Comparison of ENCODE assay signal across 8 cellular contexts in the genomic region with DNA sequence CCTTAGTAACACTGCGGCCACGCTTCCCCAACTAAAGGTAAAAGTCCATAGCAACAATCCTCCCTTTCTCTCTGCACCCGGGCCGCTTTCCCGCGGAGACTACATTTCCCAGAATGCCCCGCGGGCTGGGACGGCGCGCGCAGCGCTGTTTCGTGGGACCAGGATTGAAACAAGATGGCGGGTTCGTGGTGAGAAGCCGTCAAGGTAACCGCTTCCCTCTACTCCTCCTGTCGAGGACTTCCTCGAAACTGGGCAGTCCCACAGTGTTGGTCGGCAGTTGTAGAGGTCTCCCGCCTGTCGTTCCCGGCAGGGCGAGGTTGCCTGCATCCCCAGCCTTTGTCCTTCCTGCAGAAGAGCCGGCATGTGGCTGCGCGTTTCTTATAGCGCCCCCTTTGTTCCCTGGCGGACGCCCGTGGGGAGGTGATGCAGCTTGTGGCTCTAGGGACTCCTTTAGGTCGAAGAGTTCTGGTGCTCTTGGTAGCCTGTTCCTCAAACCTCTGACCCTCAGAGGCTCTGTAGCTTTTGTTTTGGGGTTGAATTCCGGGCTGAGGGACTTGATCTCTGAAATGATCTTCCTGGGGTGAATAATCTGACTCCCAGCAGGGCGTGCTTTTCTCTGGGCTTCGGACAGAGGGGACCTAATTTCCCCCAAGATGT. TPM values are rescaled to one million over a fixed set of nuclear protein-coding genes. Genes with fewer than 3 reads are reported as not detected.
DNase-seq lines count a peak whose midpoint lies in the region; ATAC-seq and TF ChIP-seq lines count a peak whose summit lies in the region.

TSS of gene MRPL42 (plus strand) at position 164 of the 657 bp plus-strand sequence. CDS start 1,772 bp downstream, outside the sequence.

- TF ChIP-seq CTCF in OCI-LY7 (conservative IDR thresholded peaks at IDR 0.05; ENCODE audit: low read length): peak; percentile 86
- peak; percentile 78 for TF ChIP-seq CTCF in epithelial cell of esophagus (IDR thresholded peaks at IDR 0.05; ENCODE audit: insufficient read depth, low read depth, low read length, missing control alignments)
- TF ChIP-seq CTCF in mucosa of descending colon (IDR thresholded peaks at IDR 0.05): peak; percentile 64

- no TSS peak for BruUV-seq in OCI-LY7 (replicated peaks; lab: Mats Ljungman, UMichigan)

- H3K27ac ChIP-seq in OCI-LY7 (ENCODE audit: low read depth, low read length, poor library complexity, severe bottlenecking): peak within 1 kb of the TSS; percentile 45

- peak within 1 kb of the TSS; percentile 82 for H2AFZ ChIP-seq in OCI-LY7 (ENCODE audit: low read length)

- CTCF ChIA-PET in OCI-LY7 (lab: Charles Lee; ENCODE audit: unreplicated experiment): interaction anchor here (0.6 to 1.0 kb wide), 3 partner anchors 11 to 956 kb away, joined by 3 read pairs; no protein-coding TSS in a partner anchor

- POLR2A ChIA-PET in OCI-LY7 (lab: Charles Lee): interaction anchor here (0.6 to 2.1 kb wide), 8 partner anchors 9 to 886 kb away, joined by 3 to 7 read pairs (median 3); partner anchors contain the start of gene CRADD

- DNase-seq in DMS114 treated with DMSO at 0.1 percent for 48 hours (lab: John Stamatoyannopoulos, UW; ENCODE audit: unreplicated experiment): peak; percentile 87
- peak; percentile 67 for DNase-seq in HuH-7 (ENCODE audit: low spot score)
- peak; percentile 92 for DNase-seq in OCI-LY7 (ENCODE audit: low spot score)
- peak; percentile 93 for DNase-seq in activated T-cell treated with anti-CD3 and anti-CD28 coated beads for 1 hour (ENCODE audit: low read depth)
- DNase-seq in epithelial cell of esophagus (ENCODE audit: low read depth): peak; percentile 88
- DNase-seq in mucosa of descending colon: peak; percentile 92 to 98 (median 96)
- peak; percentile 87 for DNase-seq in stimulated activated CD8-positive, alpha-beta memory T cell treated with anti-CD3 and anti-CD28 coated beads, Interleukin-4, amount 100 ng/mL, for 24 hours (ENCODE audit: low read depth)

- ATAC-seq in GM21515 (IDR thresholded peaks at IDR 0.05; ENCODE audit: unreplicated experiment) (peak; percentile 84), mucosa of descending colon (peak; percentile 98)

- intact Hi-C loops in OCI-LY7 (cut with micrococcal nuclease; ENCODE audit: unreplicated experiment) (loop anchor here (1.0 kb wide), 1 partner anchor 25 kb away; no protein-coding TSS in a partner anchor), mucosa of descending colon (cut with DNase I, micrococcal nuclease) (no loop called here)

- peak within 1 kb of the TSS; percentile 92 for H3K4me2 ChIP-seq in OCI-LY7 (ENCODE audit: low read length)

- H3K36me3 ChIP-seq in OCI-LY7 (ENCODE audit: insufficient read depth, low read length) (peaks cover 31% of the 10 kb centered on the region), mucosa of descending colon (ENCODE audit: low read depth) (no peaks in the 10 kb centered on the region)

- no peaks in the 10 kb centered on the region for H4K20me1 ChIP-seq in OCI-LY7 (ENCODE audit: insufficient read depth, low read length)

- H3K4me3 ChIP-seq in OCI-LY7 (ENCODE audit: low read depth, low read length, poor library complexity, severe bottlenecking) (peak within 1 kb of the TSS; percentile 81), epithelial cell of esophagus (ENCODE audit: low read length) (peak within 1 kb of the TSS; percentile 95), mucosa of descending colon (peak within 1 kb of the TSS; percentile 31)

- peaks cover 29% of the 10 kb centered on the region; the same call in 1 of the 2 replicates for H3K79me2 ChIP-seq in OCI-LY7 (ENCODE audit: insufficient read depth, low read depth, low read length)

- H3K4me1 ChIP-seq in OCI-LY7 (ENCODE audit: insufficient read depth, low read length, poor library complexity, severe bottlenecking) (peaks cover 12% of the 10 kb centered on the region), mucosa of descending colon (ENCODE audit: low read depth) (peaks cover 14% of the 10 kb centered on the region)

- H3K9me3 ChIP-seq in OCI-LY7 (ENCODE audit: low read length) (no peaks in the 10 kb centered on the region), mucosa of descending colon (no peaks in the 10 kb centered on the region)

- no peaks in the 10 kb centered on the region for H3K9me2 ChIP-seq in OCI-LY7 (ENCODE audit: insufficient read depth, low read length)

RNA-seq across cellular contexts. Expression of gene MRPL42, which starts in this region (rescaled TPM):
- total RNA-seq in OCI-LY7 (2014; rRNA removed; shearing (Covaris generic)): 51.3 and 57.1 TPM in 2 replicates
- total RNA-seq in OCI-LY7 (2022) (61.6 and 64.0 TPM in 2 replicates), mucosa of descending colon (10 to 100 TPM; 51.3 to 62.4 (median 61.5) TPM)

Comparison
In these comparisons a context has a peak if more than half of its experiments do, and no peak if none do; other contexts are left out.
1. Peak in every context shown above with its lines: DNase-seq, ATAC-seq, H3K4me3 ChIP-seq and H3K27ac ChIP-seq.
2. H3K4me3 ChIP-seq: peak in every context shown above with its lines; median percentile 95 in epithelial cell of esophagus; 81 in OCI-LY7; 31 in mucosa of descending colon.